20 cellular contexts compared by ENCODE assay signal in genomic region chr4:173666-174314, GRCh38. TPM values are rescaled to one million over a fixed set of nuclear protein-coding genes. Genes with fewer than 3 reads are reported as not detected.
DNase-seq lines count a peak whose midpoint lies in the region; ATAC-seq and TF ChIP-seq lines count a peak whose summit lies in the region.
"Had no signal": no experiment of that assay in that cellular context is flagged by ENCODE, and none has a peak within 500 bp of the region (broad histone marks: within the 10 kb centered on the region; RNA-seq: fewer than 3 reads in every experiment).

No MANE protein-coding gene starts in this region.

- H3K9ac ChIP-seq in adipocyte (ENCODE audit: low read length): no peak overlapping the region
- H3K9ac ChIP-seq: BLaER1 had no signal

- H3K36me3 ChIP-seq in GM23338 (ENCODE audit: insufficient read depth) (peaks cover 17% of the 10 kb centered on the region; the same call in 1 of the 2 replicates), adipocyte (ENCODE audit: control insufficient read depth, insufficient read depth, low read length, severe bottlenecking) (peaks cover 3% of the 10 kb centered on the region), tibial nerve (peaks cover 0 to 64% (median 0%) of the 10 kb centered on the region in 3 donors)

- H3K4me2 ChIP-seq in GM23338: peak overlapping the region; percentile 60
- H3K4me2 ChIP-seq: BLaER1 had no signal

- no peak for TF ChIP-seq POLR2A in tibial nerve (IDR thresholded peaks at IDR 0.05)

- no peak overlapping the region for H3K4me3 Mint-ChIP-seq in GM23338
- H3K4me3 Mint-ChIP-seq: CD4-positive, CD25-positive, alpha-beta regulatory T cell; H9 had no signal

- 0 out of 2 replicates have a peak, but pooled peaks cover 6% of the 10 kb centered on the region for H4K20me1 ChIP-seq in GM23338 (replicated peaks; ENCODE audit: insufficient read depth)
- H4K20me1 ChIP-seq: BLaER1 had no signal

- H3K4me1 ChIP-seq in GM23338 (ENCODE audit: insufficient read depth) (peaks cover 22% of the 10 kb centered on the region), adipocyte (ENCODE audit: control insufficient read depth, insufficient read depth, low read length) (no peaks in the 10 kb centered on the region), tibial nerve (no peaks in the 10 kb centered on the region)
- H3K4me1 ChIP-seq: BLaER1 had no signal

- WGBS in tibial nerve, 2 donors: 67 to 74% methylated on average over 7 of the region's 7 CpGs

- peaks cover 69% of the 10 kb centered on the region for H3K9me3 Mint-ChIP-seq in GM23338

- H3K4me1 Mint-ChIP-seq in GM23338: peaks cover 15% of the 10 kb centered on the region
- H3K4me1 Mint-ChIP-seq: CD4-positive, CD25-positive, alpha-beta regulatory T cell had no signal

- H3K9me2 ChIP-seq in GM23338 (ENCODE audit: insufficient read depth): no peaks in the 10 kb centered on the region

- ATAC-seq in GM23338 (peak; percentile 93), GM18861 (IDR thresholded peaks at IDR 0.05; ENCODE audit: unreplicated experiment) (no peak)

- peaks cover 2% of the 10 kb centered on the region for H3K27me3 Mint-ChIP-seq in GM23338 (ENCODE audit: insufficient read depth, low read depth, poor library complexity)
- H3K27me3 Mint-ChIP-seq: CD4-positive, CD25-positive, alpha-beta regulatory T cell had no signal

- H2AFZ ChIP-seq in GM23338: no peak overlapping the region

- H3K27ac ChIP-seq in GM23338 (ENCODE audit: low read depth) (peak overlapping the region; percentile 77), tibial nerve (no peak overlapping the region)
- H3K27ac ChIP-seq: BLaER1 had no signal

- H3K79me2 ChIP-seq in GM23338 (replicated peaks; ENCODE audit: insufficient read depth): peaks cover 20% of the 10 kb centered on the region

- H3K9me3 ChIP-seq in adipocyte (ENCODE audit: control insufficient read depth, low read length): peaks cover 87% of the 10 kb centered on the region
- H3K9me3 ChIP-seq in tibial nerve: peaks cover 0 to 100% (median 45%) of the 10 kb centered on the region in 4 donors

- TF ChIP-seq EP300 in tibial nerve (IDR thresholded peaks at IDR 0.05): no peak

- DNase-seq in GM23338 (ENCODE audit: low spot score) (peak; percentile 80), adipocyte (ENCODE audit: low read depth) (no peak), iPS DF 19.7 (ENCODE audit: low read depth, low spot score) (peak; percentile 80), iPS-NIHi7 (ENCODE audit: extremely low spot score) (peak; percentile 22), mucosa of gallbladder (ENCODE audit: low spot score) (no peak), tibial nerve (ENCODE audit: low spot score in 2 of 2) (no peak), activated gamma-delta T cell (lab: John Stamatoyannopoulos, UW) (no peak)
- DNase-seq: CD4-positive, CD25-positive, alpha-beta regulatory T cell; DMS153; DND-41; H9; IMR-90; KG1; MM.1S; NCI-H2029; NCI-H526 treated with DMSO at 0.1 percent for 48 hours; RPMI8226; SHP77 had no signal

- H3K27me3 ChIP-seq in GM23338 (ENCODE audit: insufficient read depth) (no peaks in the 10 kb centered on the region), adipocyte (replicated peaks; ENCODE audit: control insufficient read depth, insufficient read depth, low read length) (no peaks in the 10 kb centered on the region), tibial nerve (no peaks in the 10 kb centered on the region)
- H3K27me3 ChIP-seq: BLaER1 had no signal

- peak overlapping the region; percentile 24; the same call in 1 of the 2 replicates for H3K4me3 ChIP-seq in GM23338
- H3K4me3 ChIP-seq in adipocyte (ENCODE audit: low read length): peak overlapping the region; percentile 64
- no peak overlapping the region for H3K4me3 ChIP-seq in tibial nerve
- H3K4me3 ChIP-seq: BLaER1 had no signal

- H3K36me3 Mint-ChIP-seq in GM23338 (ENCODE audit: low read depth): peaks cover 75% of the 10 kb centered on the region

- TF ChIP-seq CTCF in GM23338 (conservative IDR thresholded peaks at IDR 0.05; ENCODE audit: low read depth in 2 of 2): no peak
- TF ChIP-seq CTCF in tibial nerve (IDR thresholded peaks at IDR 0.05): no peak

- H3F3A ChIP-seq in GM23338 (replicated peaks; ENCODE audit: low read depth): no peaks in the 10 kb centered on the region; the same call in 1 of the 2 replicates

- H3K27ac Mint-ChIP-seq in GM23338: no peak overlapping the region
- H3K27ac Mint-ChIP-seq: CD4-positive, CD25-positive, alpha-beta regulatory T cell; H9 had no signal

TF ChIP-seq in GM23338, 12 proteins besides CTCF, POLR2A, EP300 and RAD21:
- TF ChIP-seq NANOG (IDR thresholded peaks at IDR 0.05; ENCODE audit: borderline replicate concordance): peak; percentile 86; the same call in 1 of the 2 replicates
- TF ChIP-seq ZNF462 (CRISPR knock-in tag; IDR thresholded peaks at IDR 0.05): no peak

RNA-seq across cellular contexts. Expression of gene ZNF718, which starts 49.5 kb away (rescaled TPM):
- total RNA-seq in GM23338 (2014; rRNA removed; shearing (Covaris generic)): 29.7 and 35.1 TPM in 2 replicates
- polyA plus RNA-seq in GM23338 (2016; fragmentation: Nextera tagmentation; extraction: Ambion mirVana): 9.7 and 10.2 TPM in 2 replicates
- total RNA-seq in mucosa of gallbladder (11.6 TPM), tibial nerve (10 to 100 TPM in 2 of 4 donors, 1 to 10 TPM in 2; 7.2 to 12.0 (median 10.1) TPM)

Comparison
In these comparisons a context has a peak if more than half of its experiments do, and no peak if none do; other contexts are left out.
1. DNase-seq: peak in GM23338 (single experiment), iPS DF 19.7 (single experiment) and iPS-NIHi7 (single experiment); none in adipocyte (single experiment), mucosa of gallbladder (single experiment), tibial nerve (0 of 2) and activated gamma-delta T cell (single experiment).
2. H3K4me3 ChIP-seq: peak in GM23338 (single experiment) and adipocyte (single experiment); none in tibial nerve (0 of 4).